ENCODE assay signal across 30 cellular contexts in the genomic region with DNA sequence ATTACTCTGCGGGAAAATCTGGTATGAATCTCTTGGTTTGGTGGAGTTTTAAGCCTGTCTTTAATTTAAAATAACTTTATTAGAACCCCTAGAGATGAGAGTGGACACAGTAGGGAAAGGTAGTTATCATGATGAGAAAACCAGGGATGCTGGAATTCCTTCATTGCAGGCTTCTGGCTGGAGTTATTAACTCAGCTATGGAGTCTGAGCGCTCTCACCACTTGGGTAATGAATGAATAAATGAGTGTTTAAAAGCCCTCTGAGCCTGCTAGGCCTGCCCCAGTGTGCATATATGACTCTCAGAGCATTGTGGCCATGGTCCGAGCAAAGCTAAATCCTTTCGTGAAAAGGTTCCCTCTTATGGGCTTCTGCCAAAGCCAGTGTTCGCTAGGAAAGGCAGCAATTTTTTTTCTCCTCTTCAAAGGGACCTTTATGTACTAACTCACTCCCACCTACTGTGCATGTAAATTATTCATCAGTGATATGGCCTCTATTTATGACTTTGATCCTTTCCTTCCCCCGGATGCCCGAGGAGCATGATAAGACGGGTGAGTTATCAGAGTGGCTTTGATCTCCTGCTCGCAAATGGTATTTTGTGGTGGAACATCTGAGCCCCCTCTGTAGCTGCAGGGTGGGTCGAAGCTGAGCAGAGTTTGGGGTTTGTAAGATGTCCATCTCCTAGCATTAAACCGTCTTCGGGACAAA.
"Had no signal": no experiment of that assay in that cellular context is flagged by ENCODE, and none has a peak within 500 bp of the region (broad histone marks: within the 10 kb centered on the region; RNA-seq: fewer than 3 reads in every experiment).

No MANE protein-coding gene starts in this region.

- ATAC-seq: activated CD4-positive, alpha-beta T cell treated with anti-CD3 and anti-CD28 coated beads for 36 hours; left lung; lower lobe of right lung; natural killer cell; stimulated activated memory B cell treated with anti-CD40 and anti-IgM and Interleukin-4, amounts not matched to agents 10 μg/mL and 1 μg/mL and 100 μg/mL, for 72 hours; stimulated activated naive CD8-positive, alpha-beta T cell treated with anti-CD3 and anti-CD28 coated beads, Interleukin-15, amount 100 ng/mL, for 72 hours; T-helper 17 cell had no signal

- H3K4me3 Mint-ChIP-seq: activated CD4-positive, alpha-beta T cell treated with anti-CD3 and anti-CD28 coated beads for 36 hours; activated naive CD4-positive, alpha-beta T cell treated with anti-CD3 and anti-CD28 coated beads, Interleukin-2, amount 10 ng/mL, durations not matched to agents 7 days and 5 days; activated naive CD8-positive, alpha-beta T cell treated with anti-CD3 and anti-CD28 coated beads, Interleukin-2, amount 10 ng/mL, durations not matched to agents 7 days and 5 days; brain; natural killer cell; stimulated activated memory B cell treated with anti-CD40 and anti-IgM and Interleukin-4, amounts not matched to agents 10 μg/mL and 1 μg/mL and 100 μg/mL, for 72 hours; stimulated activated naive CD8-positive, alpha-beta T cell treated with anti-CD3 and anti-CD28 coated beads, Interleukin-15, amount 100 ng/mL, for 72 hours; type B pancreatic cell had no signal

- H3K27ac Mint-ChIP-seq: activated CD4-positive, alpha-beta T cell treated with anti-CD3 and anti-CD28 coated beads for 36 hours; activated naive CD4-positive, alpha-beta T cell treated with anti-CD3 and anti-CD28 coated beads, Interleukin-2, amount 10 ng/mL, durations not matched to agents 7 days and 5 days; activated naive CD8-positive, alpha-beta T cell treated with anti-CD3 and anti-CD28 coated beads, Interleukin-2, amount 10 ng/mL, durations not matched to agents 7 days and 5 days; natural killer cell; stimulated activated memory B cell treated with anti-CD40 and anti-IgM and Interleukin-4, amounts not matched to agents 10 μg/mL and 1 μg/mL and 100 μg/mL, for 72 hours; stimulated activated naive CD8-positive, alpha-beta T cell treated with anti-CD3 and anti-CD28 coated beads, Interleukin-15, amount 100 ng/mL, for 72 hours; T-helper 17 cell; type B pancreatic cell had no signal

- H3K4me1 Mint-ChIP-seq: activated CD4-positive, alpha-beta T cell treated with anti-CD3 and anti-CD28 coated beads for 36 hours; activated naive CD4-positive, alpha-beta T cell treated with anti-CD3 and anti-CD28 coated beads, Interleukin-2, amount 10 ng/mL, durations not matched to agents 7 days and 5 days; natural killer cell; stimulated activated memory B cell treated with anti-CD40 and anti-IgM and Interleukin-4, amounts not matched to agents 10 μg/mL and 1 μg/mL and 100 μg/mL, for 72 hours; T-helper 17 cell had no signal

- H3K9me3 Mint-ChIP-seq: activated naive CD4-positive, alpha-beta T cell treated with anti-CD3 and anti-CD28 coated beads, Interleukin-2, amount 10 ng/mL, durations not matched to agents 7 days and 5 days; activated naive CD8-positive, alpha-beta T cell treated with anti-CD3 and anti-CD28 coated beads, Interleukin-2, amount 10 ng/mL, durations not matched to agents 7 days and 5 days; natural killer cell; stimulated activated memory B cell treated with anti-CD40 and anti-IgM and Interleukin-4, amounts not matched to agents 10 μg/mL and 1 μg/mL and 100 μg/mL, for 72 hours; type B pancreatic cell had no signal

- H3K27me3 ChIP-seq: ascending aorta, cardiac muscle cell, vagina had no signal

- H3K36me3 Mint-ChIP-seq: activated naive CD4-positive, alpha-beta T cell treated with anti-CD3 and anti-CD28 coated beads, Interleukin-2, amount 10 ng/mL, durations not matched to agents 7 days and 5 days; activated naive CD8-positive, alpha-beta T cell treated with anti-CD3 and anti-CD28 coated beads, Interleukin-2, amount 10 ng/mL, durations not matched to agents 7 days and 5 days; brain; natural killer cell; stimulated activated memory B cell treated with anti-CD40 and anti-IgM and Interleukin-4, amounts not matched to agents 10 μg/mL and 1 μg/mL and 100 μg/mL, for 72 hours; type B pancreatic cell had no signal

- DNase-seq: activated CD4-positive, alpha-beta T cell treated with anti-CD3 and anti-CD28 coated beads for 36 hours; activated CD4-positive, alpha-beta T cell treated with anti-CD3 and anti-CD28 coated beads, Interleukin-2, amount 50 U/mL, for 4 hours; activated CD4-positive, CD25-positive, alpha-beta regulatory T cell; activated gamma-delta T cell; activated naive CD4-positive, alpha-beta T cell treated with anti-CD3 and anti-CD28 coated beads, Interleukin-2, amount 10 ng/mL, durations not matched to agents 7 days and 5 days; activated naive CD8-positive, alpha-beta T cell treated with anti-CD3 and anti-CD28 coated beads, Interleukin-2, amount 10 ng/mL, durations not matched to agents 7 days and 5 days; activated T-cell treated with anti-CD3 and anti-CD28 coated beads for 4 hours; cerebellar nuclear complex; colonic mucosa; effector CD8-positive, alpha-beta T cell; left lung; lower lobe of right lung; mesenchymal stem cell; natural killer cell; posterior cingulate gyrus; sigmoid colon; small intestine; stimulated activated CD4-positive, alpha-beta T cell treated with anti-CD3 and anti-CD28 coated beads, Interleukin-1b, Interleukin-23, amount 100 ng/mL, for 48 hours; stimulated activated CD4-positive, alpha-beta T cell treated with anti-CD3 and anti-CD28 coated beads, Interleukin-4, amount 100 ng/mL, for 4 hours; stimulated activated CD8-positive, alpha-beta memory T cell treated with anti-CD3 and anti-CD28 coated beads, Interleukin-4, amount 100 ng/mL, for 48 hours; stimulated activated naive CD8-positive, alpha-beta T cell treated with anti-CD3 and anti-CD28 coated beads, Interleukin-15, amount 100 ng/mL, for 72 hours; substantia nigra; T-helper 17 cell; T1000 had no signal

- H3K9me3 ChIP-seq: ascending aorta, colonic mucosa, left lung, lower lobe of right lung, sigmoid colon, vagina had no signal

- H3K36me3 ChIP-seq: ascending aorta, cardiac muscle cell, colonic mucosa, left lung, lower lobe of right lung, sigmoid colon, vagina had no signal

- H3K27ac ChIP-seq: ascending aorta, cardiac muscle cell, colonic mucosa, left lung, lower lobe of right lung, sigmoid colon, vagina had no signal

- H3K4me3 ChIP-seq: ascending aorta, cardiac muscle cell, colonic mucosa, left lung, lower lobe of right lung, sigmoid colon, vagina had no signal

- H3K4me1 ChIP-seq: ascending aorta, colonic mucosa, left lung, sigmoid colon had no signal
